In the genomic region with DNA sequence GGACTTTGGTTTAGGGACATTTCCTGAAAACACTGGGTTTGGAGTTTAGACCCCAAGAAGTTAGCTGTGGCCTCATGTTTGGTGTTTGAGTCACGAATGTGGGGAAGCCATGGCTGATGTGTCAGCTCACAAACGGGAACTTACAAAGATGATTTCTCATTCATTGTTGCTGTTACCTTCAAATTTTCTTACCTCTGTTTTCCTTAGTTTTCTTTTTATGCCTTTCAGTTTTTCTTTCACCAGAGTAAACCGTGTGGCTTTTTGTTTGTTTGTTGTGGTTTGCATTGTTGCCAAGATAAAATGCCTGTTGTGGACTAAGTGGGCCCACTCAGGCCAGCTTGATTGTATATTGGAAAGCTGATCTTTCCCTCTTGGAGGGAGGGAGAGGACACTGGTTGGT, we compare ENCODE assay signal across 1 cellular context.
TF ChIP-seq lines count a peak whose summit lies in the region.

No MANE protein-coding gene starts in this region.

TF ChIP-seq in WTC11, 78 proteins besides CTCF, POLR2A, EP300 and RAD21 (continued from another document):
- TF ChIP-seq, protein P1, sequence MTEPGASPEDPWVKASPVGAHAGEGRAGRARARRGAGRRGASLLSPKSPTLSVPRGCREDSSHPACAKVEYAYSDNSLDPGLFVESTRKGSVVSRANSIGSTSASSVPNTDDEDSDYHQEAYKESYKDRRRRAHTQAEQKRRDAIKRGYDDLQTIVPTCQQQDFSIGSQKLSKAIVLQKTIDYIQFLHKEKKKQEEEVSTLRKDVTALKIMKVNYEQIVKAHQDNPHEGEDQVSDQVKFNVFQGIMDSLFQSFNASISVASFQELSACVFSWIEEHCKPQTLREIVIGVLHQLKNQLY (CRISPR knock-in tag; IDR thresholded peaks at IDR 0.05): no peak
- TF ChIP-seq, protein P2, sequence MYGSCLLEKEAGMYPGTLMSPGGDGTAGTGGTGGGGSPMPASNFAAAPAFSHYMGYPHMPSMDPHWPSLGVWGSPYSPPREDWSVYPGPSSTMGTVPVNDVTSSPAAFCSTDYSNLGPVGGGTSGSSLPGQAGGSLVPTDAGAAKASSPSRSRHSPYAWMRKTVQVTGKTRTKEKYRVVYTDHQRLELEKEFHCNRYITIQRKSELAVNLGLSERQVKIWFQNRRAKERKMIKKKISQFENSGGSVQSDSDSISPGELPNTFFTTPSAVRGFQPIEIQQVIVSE (CRISPR knock-in tag; IDR thresholded peaks at IDR 0.05; ENCODE audit: borderline replicate concordance): no peak
- TF ChIP-seq ZNF416 (CRISPR knock-in tag; IDR thresholded peaks at IDR 0.05): no peak
- TF ChIP-seq, protein P3, sequence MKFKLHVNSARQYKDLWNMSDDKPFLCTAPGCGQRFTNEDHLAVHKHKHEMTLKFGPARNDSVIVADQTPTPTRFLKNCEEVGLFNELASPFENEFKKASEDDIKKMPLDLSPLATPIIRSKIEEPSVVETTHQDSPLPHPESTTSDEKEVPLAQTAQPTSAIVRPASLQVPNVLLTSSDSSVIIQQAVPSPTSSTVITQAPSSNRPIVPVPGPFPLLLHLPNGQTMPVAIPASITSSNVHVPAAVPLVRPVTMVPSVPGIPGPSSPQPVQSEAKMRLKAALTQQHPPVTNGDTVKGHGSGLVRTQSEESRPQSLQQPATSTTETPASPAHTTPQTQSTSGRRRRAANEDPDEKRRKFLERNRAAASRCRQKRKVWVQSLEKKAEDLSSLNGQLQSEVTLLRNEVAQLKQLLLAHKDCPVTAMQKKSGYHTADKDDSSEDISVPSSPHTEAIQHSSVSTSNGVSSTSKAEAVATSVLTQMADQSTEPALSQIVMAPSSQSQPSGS (CRISPR knock-in tag; IDR thresholded peaks at IDR 0.05; ENCODE audit: borderline replicate concordance, low read depth): no peak
- TF ChIP-seq, protein P4, sequence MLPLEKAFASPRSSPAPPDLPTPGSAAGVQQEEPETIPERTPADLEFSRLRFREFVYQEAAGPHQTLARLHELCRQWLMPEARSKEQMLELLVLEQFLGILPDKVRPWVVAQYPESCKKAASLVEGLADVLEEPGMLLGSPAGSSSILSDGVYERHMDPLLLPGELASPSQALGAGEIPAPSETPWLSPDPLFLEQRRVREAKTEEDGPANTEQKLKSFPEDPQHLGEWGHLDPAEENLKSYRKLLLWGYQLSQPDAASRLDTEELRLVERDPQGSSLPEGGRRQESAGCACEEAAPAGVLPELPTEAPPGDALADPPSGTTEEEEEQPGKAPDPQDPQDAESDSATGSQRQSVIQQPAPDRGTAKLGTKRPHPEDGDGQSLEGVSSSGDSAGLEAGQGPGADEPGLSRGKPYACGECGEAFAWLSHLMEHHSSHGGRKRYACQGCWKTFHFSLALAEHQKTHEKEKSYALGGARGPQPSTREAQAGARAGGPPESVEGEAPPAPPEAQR (CRISPR knock-in tag; IDR thresholded peaks at IDR 0.05): no peak
- no peak for TF ChIP-seq ETV6 (CRISPR knock-in tag; IDR thresholded peaks at IDR 0.05)
TF ChIP-seq in WTC11: peak in this region for 0.
